Comparison of ENCODE assay signal across 8 cellular contexts in the genomic region with DNA sequence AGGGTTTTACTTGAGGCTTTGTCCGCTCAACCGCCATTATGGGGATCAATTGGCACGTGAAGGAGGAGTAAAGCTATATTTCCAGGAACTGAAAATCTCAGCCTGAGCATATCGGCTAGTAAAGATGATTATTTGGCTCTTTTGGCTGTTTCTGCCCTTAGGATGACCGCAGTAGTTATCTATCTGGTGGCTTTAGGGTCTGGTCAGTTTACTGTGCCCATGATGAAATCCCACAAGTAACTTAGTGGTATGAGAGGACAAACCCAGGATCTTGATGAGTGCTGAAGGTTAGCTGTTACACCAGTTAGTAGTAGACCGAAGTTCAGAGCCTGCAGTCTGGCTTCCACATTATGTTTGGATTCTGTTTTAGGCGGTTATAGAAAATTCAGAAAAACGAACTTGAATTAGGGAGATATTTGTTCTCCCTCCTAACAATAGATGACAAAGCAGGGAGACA. TPM values are rescaled to one million over a fixed set of nuclear protein-coding genes. Genes with fewer than 3 reads are reported as not detected.
DNase-seq lines count a peak whose midpoint lies in the region; ATAC-seq, FAIRE-seq and TF ChIP-seq lines count a peak whose summit lies in the region.

No MANE protein-coding gene starts in this region.

- H3K9me3 Mint-ChIP-seq in IgD-negative memory B cell (peaks cover 0 to 2% (median 0%) of the 10 kb centered on the region in 3 donors), memory B cell (no peaks in the 10 kb centered on the region)

- POLR2A ChIA-PET in GM12878 (lab: Charles Lee), result interaction anchor here (0.6 to 3.4 kb wide), 11 partner anchors 8 to 213 kb away, joined by 3 to 27 read pairs (median 4); a partner anchor contains a TSS

- H4K20me1 ChIP-seq in GM12878 (ENCODE audit: control insufficient read depth, insufficient read depth), result peaks cover 4% of the 10 kb centered on the region; the same call in 1 of the 2 replicates

- H3K4me1 ChIP-seq in GM12878 (ENCODE audit: control insufficient read depth, insufficient read depth, low read length) (no peaks in the 10 kb centered on the region), aorta (ENCODE audit: control insufficient read depth in 1 of 2, insufficient read depth in 2 of 2, low read length in 2 of 2) (no peaks in the 10 kb centered on the region)

- no peaks in the 10 kb centered on the region for H3K27me3 Mint-ChIP-seq in IgD-negative memory B cell
- no peaks in the 10 kb centered on the region for H3K27me3 Mint-ChIP-seq in memory B cell

- CTCF ChIA-PET in GM12878 (lab: Yijun Ruan, JAX), result interaction anchor here (0.7 to 10.9 kb wide), 9 partner anchors 13 to 522 kb away, joined by 3 to 134 read pairs (median 3); no protein-coding TSS in a partner anchor

- DNase-seq in AG09309 (ENCODE audit: low read depth) (no peak), GM12878 (ENCODE audit: low read depth, low spot score) (no peak), memory B cell (ENCODE audit: low spot score in 2 of 2) (no peak), aorta (no peak), cerebellar cortex (ENCODE audit: low spot score) (no peak), KG1 (lab: John Stamatoyannopoulos, UW) (no peak)

- H3K9me3 ChIP-seq in GM12878 (replicated peaks; ENCODE audit: control insufficient read depth, insufficient read depth, low read length) (no peaks in the 10 kb centered on the region; the same call in 2 of the 3 replicates), aorta (ENCODE audit: control insufficient read depth, low read length) (no peaks in the 10 kb centered on the region)

- TF ChIP-seq POLR2A in GM12878 (IDR thresholded peaks at IDR 0.05; ENCODE audit: low read depth, low read length), result no peak

- H3K4me3 Mint-ChIP-seq in IgD-negative memory B cell (peak overlapping the region; percentile 94 to 98 (median 96)), memory B cell (peak overlapping the region; percentile 96)

- H3K27me3 ChIP-seq in GM12878 (replicated peaks in 1 of 2; ENCODE audit: control insufficient read depth in 2 of 2, insufficient read depth in 2 of 2, low read length in 1 of 2) (no peaks in the 10 kb centered on the region), aorta (ENCODE audit: control insufficient read depth in 1 of 2, insufficient read depth in 2 of 2, low read length in 1 of 2) (peaks cover 0 to 2% of the 10 kb centered on the region in 2 donors)

- H3K4me1 Mint-ChIP-seq in IgD-negative memory B cell (peaks cover 21 to 35% (median 25%) of the 10 kb centered on the region in 3 donors), memory B cell (peaks cover 19% of the 10 kb centered on the region)

- peaks cover 60% of the 10 kb centered on the region for H3K79me2 ChIP-seq in GM12878 (ENCODE audit: control insufficient read depth, insufficient read depth, low read length)

- H3K27ac Mint-ChIP-seq in IgD-negative memory B cell (peak overlapping the region; percentile 94 to 95 (median 94)), memory B cell (peak overlapping the region; percentile 91)

- BruUV-seq in GM12878 (replicated peaks; lab: Mats Ljungman, UMichigan), result TSS peak; percentile 42

- RAD21 ChIA-PET in GM12878 (lab: Charles Lee; ENCODE audit: unreplicated experiment), result interaction anchor here (0.8 to 6.2 kb wide), 9 partner anchors 8 to 218 kb away, joined by 3 to 43 read pairs (median 4); a partner anchor contains a TSS

- TF ChIP-seq RAD21 in GM12878 (IDR thresholded peaks at IDR 0.05; ENCODE audit: insufficient read depth, low read depth, low read length), result no peak

- H3K36me3 ChIP-seq in GM12878 (ENCODE audit: control insufficient read depth in 2 of 2, insufficient read depth in 2 of 2, low read length in 1 of 2) (peaks cover 6 to 23% of the 10 kb centered on the region in 2 experiments), aorta (ENCODE audit: control insufficient read depth in 1 of 2, insufficient read depth in 2 of 2, low read length in 1 of 2) (peaks cover 0 to 2% of the 10 kb centered on the region in 2 donors)

- TF ChIP-seq CTCF in AG09309 (IDR thresholded peaks at IDR 0.05; ENCODE audit: control insufficient read depth, insufficient read depth, low read depth, low read length, missing control alignments) (no peak), GM12878 (IDR thresholded peaks at IDR 0.05 in 2 of 3, conservative IDR thresholded peaks at IDR 0.05 in 1 of 3; ENCODE audit: control insufficient read depth in 2 of 3, extremely low read depth in 1 of 3, insufficient read depth in 1 of 3, low read depth in 3 of 3, low read length in 3 of 3) (no peak)

- in situ Hi-C loops in GM12878 (cut with MboI), result no loop called here

- H2AFZ ChIP-seq in GM12878 (ENCODE audit: control insufficient read depth, low read depth, low read length), result peak overlapping the region; percentile 33; the same call in 1 of the 2 replicates

- TF ChIP-seq EP300 in GM12878 (IDR thresholded peaks at IDR 0.05; ENCODE audit: borderline replicate concordance in 1 of 2, control insufficient read depth in 1 of 2, low read depth in 2 of 2, low read length in 2 of 2), result no peak

- peak overlapping the region; percentile 86 for H3K4me2 ChIP-seq in GM12878 (ENCODE audit: control insufficient read depth, insufficient read depth)

- no peak for FAIRE-seq in GM12878 (lab: Jason Lieb, UNC)

- H3K4me3 ChIP-seq in AG09309 (ENCODE audit: control insufficient read depth, low read depth, low read length), result peak overlapping the region; percentile 92
- H3K4me3 ChIP-seq in GM12878, result peak overlapping the region; percentile 86
- peak overlapping the region; percentile 74 to 94 for H3K4me3 ChIP-seq in aorta (ENCODE audit: low read length in 2 of 2)

- SMC1A ChIA-PET in GM12878 (lab: Charles Lee; ENCODE audit: uncharacterized antibody, unreplicated experiment), result interaction anchor here (0.8 to 8.2 kb wide), 14 partner anchors 11 to 374 kb away, joined by 3 to 86 read pairs (median 8); a partner anchor contains a TSS

- WGBS in GM12878 (ENCODE audit: insufficient coverage, insufficient replicate concordance, low lambda C conversion rate, missing lambda C conversion rate), result under 1% methylated on average over 8 of the region's 8 CpGs
- WGBS in aorta, 2 donors, result 0 to 1% methylated on average over 8 of the region's 8 CpGs

- H3K36me3 Mint-ChIP-seq in IgD-negative memory B cell, result peaks cover 3% of the 10 kb centered on the region
- peaks cover 23% of the 10 kb centered on the region for H3K36me3 Mint-ChIP-seq in memory B cell

- peak overlapping the region; percentile 100 for H3K27ac ChIP-seq in GM12878 (ENCODE audit: control insufficient read depth, insufficient read depth)
- peak overlapping the region; percentile 61 to 95 for H3K27ac ChIP-seq in aorta (ENCODE audit: low read depth in 1 of 2, low read length in 2 of 2)

- ATAC-seq in GM12878, result no peak
- ATAC-seq in memory B cell (ENCODE audit: low read depth), result no peak
- no peak for ATAC-seq in aorta (ENCODE audit: low FRiP score)
- ATAC-seq in GM21423 (IDR thresholded peaks at IDR 0.05; ENCODE audit: unreplicated experiment), result no peak

- intact Hi-C loops in GM12878 (cut with micrococcal nuclease; ENCODE audit: unreplicated experiment), result no loop called here
- intact Hi-C loops in aorta (cut with DNase I), result no loop called here

- peak overlapping the region; percentile 100 for H3K9ac ChIP-seq in GM12878 (ENCODE audit: control insufficient read depth, insufficient read depth, low read length)

RNA-seq across cellular contexts. Expression of a gene that starts 1.2 kb away (rescaled TPM):
- polyA plus RNA-seq in IgD-negative memory B cell, result 72.2 TPM
- 493 and 530 TPM in 2 replicates for total RNA-seq in GM12878 (2013; cell fraction: nucleolus; rRNA removed)
- 183 TPM in 2 replicates for total RNA-seq in GM12878 (2014; rRNA removed)
- 125 and 133 TPM in 2 replicates for total RNA-seq in GM12878 (2014; rRNA removed; fragmentation: Illumina TruSeq; extraction: Trizol)
- 255 and 286 TPM in 2 replicates for total RNA-seq in GM12878 (2021)
- polyA plus RNA-seq in GM12878 (2011; ENCODE audit: low read depth), result 181 TPM
- polyA plus RNA-seq in GM12878 (2011; rRNA removed), result 408 and 460 TPM in 2 replicates
- polyA plus RNA-seq in GM12878 (2011; cell fraction: cytosol; rRNA removed), result 191 and 198 TPM in 2 replicates
- polyA plus RNA-seq in GM12878 (2011; cell fraction: nucleus; rRNA removed), result 1,098 and 1,398 TPM in 2 replicates
- 173 and 216 TPM in 2 replicates for polyA plus RNA-seq in GM12878 (2012)
- polyA plus RNA-seq in GM12878 (2014; fragmentation: Illumina TruSeq; extraction: Trizol), result 293 and 364 TPM in 2 replicates
- 100 to 1,000 TPM in 1 of 2 experiments, 10 to 100 TPM in 1; 97.6 to 127 TPM for polyA plus RNA-seq in GM12878 (2014; fragmentation: Nextera tagmentation; extraction: Ambion mirVana)
- 329 and 359 TPM in 2 replicates for polyA plus RNA-seq in GM12878 (2014; rRNA removed)
- 100 to 1,000 TPM; 312 to 333 TPM for polyA plus RNA-seq in GM12878 (2016; fragmentation: Nextera tagmentation; extraction: Ambion mirVana)
- 278 and 391 TPM in 2 replicates for polyA minus RNA-seq in GM12878 (2011; rRNA and poly(A)+ RNA removed)
- 148 and 153 TPM in 2 replicates for polyA minus RNA-seq in GM12878 (2011; cell fraction: cytosol; rRNA and poly(A)+ RNA removed)
- polyA minus RNA-seq in GM12878 (2011; cell fraction: nucleus; rRNA and poly(A)+ RNA removed), result 454 and 629 TPM in 2 replicates
- 100 to 1,000 TPM; 193 to 397 TPM for total RNA-seq in aorta
- polyA plus RNA-seq in aorta, result 100 to 1,000 TPM in 1 of 2 donors, 10 to 100 TPM in 1; 48.8 to 167 TPM

RNA-seq across cellular contexts. Expression of a gene that starts 21.1 kb away (rescaled TPM):
- polyA plus RNA-seq in IgD-negative memory B cell (16.1 TPM), GM12878 (2011; rRNA removed) (20.5 and 26.1 TPM in 2 replicates), GM12878 (2014; fragmentation: Illumina TruSeq; extraction: Trizol) (18.1 and 22.5 TPM in 2 replicates), GM12878 (2014; fragmentation: Nextera tagmentation; extraction: Ambion mirVana) (10 to 100 TPM; 46.6 to 52.7 TPM), GM12878 (2014; rRNA removed) (27.0 and 37.6 TPM in 2 replicates), GM12878 (2016; fragmentation: Nextera tagmentation; extraction: Ambion mirVana) (10 to 100 TPM; 25.4 to 30.3 TPM), aorta (10 to 100 TPM; 15.5 to 18.6 TPM)
- 42.9 and 48.5 TPM in 2 replicates for total RNA-seq in GM12878 (2013; cell fraction: nucleolus; rRNA removed)
- total RNA-seq in GM12878 (2014; rRNA removed) (22.2 and 23.6 TPM in 2 replicates), GM12878 (2014; rRNA removed; fragmentation: Illumina TruSeq; extraction: Trizol) (18.5 and 20.8 TPM in 2 replicates), GM12878 (2021) (22.9 and 24.6 TPM in 2 replicates), aorta (10 to 100 TPM; 30.3 to 48.3 TPM)
- polyA plus RNA-seq in GM12878 (2011; ENCODE audit: low read depth), result 14.0 TPM
- 31.8 and 34.8 TPM in 2 replicates for polyA plus RNA-seq in GM12878 (2011; cell fraction: cytosol; rRNA removed)
- 31.5 and 36.5 TPM in 2 replicates for polyA plus RNA-seq in GM12878 (2011; cell fraction: nucleus; rRNA removed)
- polyA plus RNA-seq in GM12878 (2012), result 16.8 and 18.2 TPM in 2 replicates
- polyA minus RNA-seq in GM12878 (2011; rRNA and poly(A)+ RNA removed), result 23.8 and 26.3 TPM in 2 replicates
- 4.2 and 5.5 TPM in 2 replicates for polyA minus RNA-seq in GM12878 (2011; cell fraction: cytosol; rRNA and poly(A)+ RNA removed)
- 30.6 and 37.6 TPM in 2 replicates for polyA minus RNA-seq in GM12878 (2011; cell fraction: nucleus; rRNA and poly(A)+ RNA removed)

RNA-seq across cellular contexts. Expression of a gene that starts 37.2 kb away (rescaled TPM):
- polyA plus RNA-seq in IgD-negative memory B cell (240 TPM), GM12878 (2011; rRNA removed) (266 and 269 TPM in 2 replicates), GM12878 (2014; fragmentation: Illumina TruSeq; extraction: Trizol) (266 and 296 TPM in 2 replicates), GM12878 (2014; fragmentation: Nextera tagmentation; extraction: Ambion mirVana) (100 to 1,000 TPM; 544 to 744 TPM), GM12878 (2014; rRNA removed) (184 and 193 TPM in 2 replicates), GM12878 (2016; fragmentation: Nextera tagmentation; extraction: Ambion mirVana) (100 to 1,000 TPM; 210 to 223 TPM), aorta (100 to 1,000 TPM in 1 of 2 donors, 10 to 100 TPM in 1; 23.9 to 256 TPM)
- 10.0 and 11.3 TPM in 2 replicates for total RNA-seq in GM12878 (2013; cell fraction: nucleolus; rRNA removed)
- total RNA-seq in GM12878 (2014; rRNA removed) (148 and 159 TPM in 2 replicates), GM12878 (2014; rRNA removed; fragmentation: Illumina TruSeq; extraction: Trizol) (89.5 and 93.6 TPM in 2 replicates), GM12878 (2021) (135 and 141 TPM in 2 replicates), aorta (10 to 100 TPM; 40.5 to 43.5 TPM)
- 198 TPM for polyA plus RNA-seq in GM12878 (2011; ENCODE audit: low read depth)
- polyA plus RNA-seq in GM12878 (2011; cell fraction: cytosol; rRNA removed), result 215 and 276 TPM in 2 replicates
- 114 and 161 TPM in 2 replicates for polyA plus RNA-seq in GM12878 (2011; cell fraction: nucleus; rRNA removed)
- 106 and 136 TPM in 2 replicates for polyA plus RNA-seq in GM12878 (2012)
- polyA minus RNA-seq in GM12878 (2011; rRNA and poly(A)+ RNA removed), result 72.3 and 75.0 TPM in 2 replicates
- 9.9 and 19.6 TPM in 2 replicates for polyA minus RNA-seq in GM12878 (2011; cell fraction: cytosol; rRNA and poly(A)+ RNA removed)
- polyA minus RNA-seq in GM12878 (2011; cell fraction: nucleus; rRNA and poly(A)+ RNA removed), result 19.1 and 20.6 TPM in 2 replicates

RNA-seq across cellular contexts. Expression of a gene that starts 44.1 kb away (rescaled TPM):
- polyA plus RNA-seq in IgD-negative memory B cell, result 43.0 TPM
- total RNA-seq in GM12878 (2013; cell fraction: nucleolus; rRNA removed), result not detected in 2 replicates
- total RNA-seq in GM12878 (2014; rRNA removed), result 17.7 and 19.3 TPM in 2 replicates
- total RNA-seq in GM12878 (2014; rRNA removed; fragmentation: Illumina TruSeq; extraction: Trizol), result 6.7 and 7.4 TPM in 2 replicates
- total RNA-seq in GM12878 (2021), result 21.8 and 24.5 TPM in 2 replicates
- polyA plus RNA-seq in GM12878 (2011; ENCODE audit: low read depth), result 48.6 TPM
- polyA plus RNA-seq in GM12878 (2011; rRNA removed), result 1.4 and 3.8 TPM in 2 replicates
- polyA plus RNA-seq in GM12878 (2011; cell fraction: cytosol; rRNA removed), result 5.0 and 5.5 TPM in 2 replicates
- 7.6 TPM in 2 replicates for polyA plus RNA-seq in GM12878 (2011; cell fraction: nucleus; rRNA removed)
- 49.1 and 56.1 TPM in 2 replicates for polyA plus RNA-seq in GM12878 (2012)
- 11.0 and 22.0 TPM in 2 replicates for polyA plus RNA-seq in GM12878 (2014; fragmentation: Illumina TruSeq; extraction: Trizol)
- polyA plus RNA-seq in GM12878 (2014; fragmentation: Nextera tagmentation; extraction: Ambion mirVana), result 10 to 100 TPM; 37.1 to 52.7 TPM
- polyA plus RNA-seq in GM12878 (2014; rRNA removed), result 31.3 and 38.3 TPM in 2 replicates
- polyA plus RNA-seq in GM12878 (2016; fragmentation: Nextera tagmentation; extraction: Ambion mirVana), result 10 to 100 TPM; 23.8 to 28.0 TPM
- polyA minus RNA-seq in GM12878 (2011; rRNA and poly(A)+ RNA removed), result 1.7 and 1.8 TPM in 2 replicates
- not detected in 2 replicates for polyA minus RNA-seq in GM12878 (2011; cell fraction: cytosol; rRNA and poly(A)+ RNA removed)
- polyA minus RNA-seq in GM12878 (2011; cell fraction: nucleus; rRNA and poly(A)+ RNA removed), result 0.60 TPM in 1 of 2 replicates, not detected in the other
- 10 to 100 TPM; 60.3 to 83.8 TPM for total RNA-seq in aorta
- 100 to 1,000 TPM; 180 to 186 TPM for polyA plus RNA-seq in aorta

RNA-seq across cellular contexts. Expression of a gene that starts 55.4 kb away (rescaled TPM):
- polyA plus RNA-seq in IgD-negative memory B cell (206 TPM), GM12878 (2011; rRNA removed) (264 and 409 TPM in 2 replicates), GM12878 (2014; fragmentation: Illumina TruSeq; extraction: Trizol) (145 and 196 TPM in 2 replicates), GM12878 (2014; fragmentation: Nextera tagmentation; extraction: Ambion mirVana) (100 to 1,000 TPM; 354 to 368 TPM), GM12878 (2014; rRNA removed) (219 and 235 TPM in 2 replicates), GM12878 (2016; fragmentation: Nextera tagmentation; extraction: Ambion mirVana) (100 to 1,000 TPM; 207 to 235 TPM), aorta (100 to 1,000 TPM; 148 to 203 TPM)
- total RNA-seq in GM12878 (2013; cell fraction: nucleolus; rRNA removed), result 54.5 and 56.8 TPM in 2 replicates
- total RNA-seq in GM12878 (2014; rRNA removed) (191 and 198 TPM in 2 replicates), GM12878 (2014; rRNA removed; fragmentation: Illumina TruSeq; extraction: Trizol) (141 TPM in 2 replicates), GM12878 (2021) (89.7 and 101 TPM in 2 replicates), aorta (10 to 100 TPM; 76.0 to 98.5 TPM)
- 339 TPM for polyA plus RNA-seq in GM12878 (2011; ENCODE audit: low read depth)
- polyA plus RNA-seq in GM12878 (2011; cell fraction: cytosol; rRNA removed), result 465 and 580 TPM in 2 replicates
- 231 and 428 TPM in 2 replicates for polyA plus RNA-seq in GM12878 (2011; cell fraction: nucleus; rRNA removed)
- polyA plus RNA-seq in GM12878 (2012), result 222 and 245 TPM in 2 replicates
- polyA minus RNA-seq in GM12878 (2011; rRNA and poly(A)+ RNA removed), result 149 and 194 TPM in 2 replicates
- 33.7 and 36.6 TPM in 2 replicates for polyA minus RNA-seq in GM12878 (2011; cell fraction: cytosol; rRNA and poly(A)+ RNA removed)
- polyA minus RNA-seq in GM12878 (2011; cell fraction: nucleus; rRNA and poly(A)+ RNA removed), result 64.7 and 71.0 TPM in 2 replicates
